17 cellular contexts compared by ENCODE assay signal in the genomic region with DNA sequence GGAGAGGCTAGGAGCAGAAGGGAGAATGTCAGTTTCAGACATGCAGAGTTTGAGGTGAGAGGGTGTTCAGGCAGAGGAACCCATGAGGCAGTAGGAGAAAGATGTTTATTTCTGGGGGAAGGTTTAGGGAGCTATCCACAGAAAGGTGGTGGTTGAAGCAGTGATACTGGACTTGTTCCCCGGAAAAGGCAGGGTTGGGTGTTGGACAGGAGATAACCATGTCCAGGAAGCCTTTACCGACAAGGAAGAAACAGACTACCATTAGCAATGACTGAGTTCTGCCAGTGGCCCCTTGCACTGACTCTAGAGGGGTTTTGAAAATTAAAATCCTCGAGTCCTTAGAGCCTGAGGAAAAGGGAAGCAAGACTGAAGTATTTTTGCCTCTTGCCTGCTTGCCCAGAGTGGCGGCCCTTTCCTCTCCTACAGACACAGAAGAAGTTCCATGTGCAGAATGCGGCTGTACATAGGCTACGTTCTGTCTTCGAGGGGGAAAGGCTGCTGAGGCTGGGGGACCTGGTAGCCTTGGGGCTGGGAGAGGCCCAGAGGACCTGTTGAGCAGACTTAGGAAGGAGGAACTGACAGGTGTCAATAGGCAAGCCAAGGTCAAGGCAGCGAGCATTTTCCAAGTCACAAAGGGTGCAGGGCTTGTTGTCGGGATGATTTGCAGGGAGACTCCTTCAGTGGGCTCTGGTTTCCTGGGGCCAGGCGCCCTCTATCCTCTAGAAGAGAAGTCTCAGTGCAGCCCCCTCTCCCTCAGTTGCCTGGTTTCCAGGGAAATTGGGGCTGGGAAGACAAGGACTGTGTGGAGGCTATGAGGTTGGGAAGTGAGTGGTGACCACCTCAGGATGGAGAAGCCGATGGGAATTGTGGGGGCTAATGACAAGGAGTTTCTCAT.
DNase-seq lines count a peak whose midpoint lies in the region; ATAC-seq, FAIRE-seq and TF ChIP-seq lines count a peak whose summit lies in the region.
"Had no signal": no experiment of that assay in that cellular context is flagged by ENCODE, and none has a peak within 500 bp of the region (broad histone marks: within the 10 kb centered on the region; RNA-seq: fewer than 3 reads in every experiment).

No MANE protein-coding gene starts in this region.

- no peaks in the 10 kb centered on the region for H3K9me1 ChIP-seq in K562 (ENCODE audit: control insufficient read depth, insufficient read depth, low read length)

- peaks cover 7 to 31% of the 10 kb centered on the region in 2 experiments; a peak in 4 of 5 replicates for H3K4me1 ChIP-seq in K562 (replicated peaks in 1 of 2; ENCODE audit: control insufficient read depth in 2 of 2, insufficient read depth in 2 of 2, low read length in 2 of 2)
- H3K4me1 ChIP-seq in neuronal stem cell (ENCODE audit: control insufficient read depth in 2 of 2, insufficient read depth in 1 of 2, low read depth in 1 of 2, low read length in 2 of 2) = peaks cover 2 to 11% of the 10 kb centered on the region in 2 donors
- H3K4me1 ChIP-seq in GM23248 (ENCODE audit: insufficient read depth) = peaks cover 19% of the 10 kb centered on the region
- H3K4me1 ChIP-seq: pancreas had no signal

- H2BK12ac ChIP-seq in neuronal stem cell (ENCODE audit: low read length) = no peak overlapping the region

- ATAC-seq in K562 = peak; percentile 58

- H3K4me3 ChIP-seq in NB4 (ENCODE audit: low read depth, low read length) = no peak overlapping the region
- H3K4me3 ChIP-seq in K562 = no peak overlapping the region
- no peak overlapping the region for H3K4me3 ChIP-seq in neuronal stem cell (ENCODE audit: low read length in 2 of 2)
- no peak overlapping the region for H3K4me3 ChIP-seq in GM23248
- H3K4me3 ChIP-seq: cardiac muscle cell, pancreas, thyroid gland had no signal

- no peak overlapping the region for H2BK120ac ChIP-seq in neuronal stem cell (ENCODE audit: low read depth, low read length)

- peak overlapping the region; percentile 40 for H4K91ac ChIP-seq in neuronal stem cell (ENCODE audit: low read depth, low read length, poor library complexity)

- no peak for TF ChIP-seq EP300 in K562 (IDR thresholded peaks at IDR 0.05; ENCODE audit: low read length)

- H3K4ac ChIP-seq in neuronal stem cell (ENCODE audit: low read length) = no peak overlapping the region

- H2BK15ac ChIP-seq in neuronal stem cell (ENCODE audit: low read length) = peak overlapping the region; percentile 60

- TF ChIP-seq CTCF in HFFc6 (IDR thresholded peaks at IDR 0.05) = no peak
- TF ChIP-seq CTCF in NB4 (IDR thresholded peaks at IDR 0.05; ENCODE audit: low read depth, low read length) = peak; percentile 9
- TF ChIP-seq CTCF in K562 (IDR thresholded peaks at IDR 0.05 in 2 of 3, conservative IDR thresholded peaks at IDR 0.05 in 1 of 3; ENCODE audit: insufficient read depth in 2 of 3, low read depth in 1 of 3, low read length in 3 of 3) = peak in 1 of 3 experiments; percentile 21; a peak in 1 of 6 replicates
- no peak for TF ChIP-seq CTCF in osteocyte (IDR thresholded peaks at IDR 0.05)

- intact Hi-C loops in K562 (cut with micrococcal nuclease) = no loop called here

- H3K4me2 ChIP-seq in K562 (ENCODE audit: insufficient read depth, low read length) (peak overlapping the region; percentile 34), neuronal stem cell (ENCODE audit: insufficient read depth, low read length, poor library complexity, severe bottlenecking) (no peak overlapping the region), GM23248 (ENCODE audit: unreplicated experiment) (no peak overlapping the region)

- TF ChIP-seq POLR2A in NB4 (IDR thresholded peaks at IDR 0.05; ENCODE audit: extremely low read depth, insufficient read length) (no peak), K562 (conservative IDR thresholded peaks at IDR 0.05) (no peak)

- H3K36me3 Mint-ChIP-seq in HFFc6 (ENCODE audit: low read depth) (peaks cover 22% of the 10 kb centered on the region), osteocyte (ENCODE audit: unreplicated experiment) (peaks cover 29% of the 10 kb centered on the region)
- H3K36me3 Mint-ChIP-seq: activated naive CD8-positive, alpha-beta T cell treated with anti-CD3 and anti-CD28 coated beads, Interleukin-2, amount 10 ng/mL, durations not matched to agents 7 days and 5 days had no signal

- H3K9me3 ChIP-seq in K562 (replicated peaks; ENCODE audit: control insufficient read depth, insufficient read depth, low read depth, low read length) (peaks cover 10% of the 10 kb centered on the region), neuronal stem cell (replicated peaks in 1 of 2; ENCODE audit: control insufficient read depth in 2 of 2, insufficient read depth in 1 of 2, low read depth in 1 of 2, low read length in 2 of 2) (peaks cover 7 to 37% of the 10 kb centered on the region in 2 donors), GM23248 (ENCODE audit: low read depth) (no peaks in the 10 kb centered on the region)
- H3K9me3 ChIP-seq: pancreas, thyroid gland had no signal

- H4K20me1 ChIP-seq in K562 (replicated peaks; ENCODE audit: control insufficient read depth, insufficient read depth, low read length) (no peaks in the 10 kb centered on the region), GM23248 (ENCODE audit: insufficient read depth) (peaks cover 4% of the 10 kb centered on the region; the same call in 1 of the 2 replicates)

- peak overlapping the region in 1 of 2 experiments; percentile 6; a peak in 2 of 4 replicates for H3K9ac ChIP-seq in K562 (ENCODE audit: insufficient read depth in 1 of 2, low read depth in 2 of 2, low read length in 2 of 2)
- no peak overlapping the region for H3K9ac ChIP-seq in neuronal stem cell (ENCODE audit: low read depth, low read length, poor library complexity)
- no peak overlapping the region for H3K9ac ChIP-seq in GM23248

- POLR2A ChIA-PET in K562 (lab: Yijun Ruan, JAX) = interaction anchor here (1.0 kb wide), 1 partner anchor 11 kb away, joined by 3 read pairs; no protein-coding TSS in a partner anchor

- H3K23ac ChIP-seq in neuronal stem cell (ENCODE audit: low read depth, low read length, poor library complexity) = no peak overlapping the region

- no peaks in the 10 kb centered on the region for H3K79me1 ChIP-seq in neuronal stem cell (ENCODE audit: low read depth, low read length)

- H3K4me3 Mint-ChIP-seq in HFFc6 (peak overlapping the region; percentile 17; the same call in 1 of the 2 replicates), osteocyte (ENCODE audit: unreplicated experiment) (no peak overlapping the region)
- H3K4me3 Mint-ChIP-seq: activated naive CD8-positive, alpha-beta T cell treated with anti-CD3 and anti-CD28 coated beads, Interleukin-2, amount 10 ng/mL, durations not matched to agents 7 days and 5 days had no signal

- H4K8ac ChIP-seq in neuronal stem cell (ENCODE audit: low read depth, low read length) = no peak overlapping the region

- in situ Hi-C loops in K562 (cut with MboI) (no loop called here), GM23248 (cut with MboI) (no loop called here)

- H3K27me3 Mint-ChIP-seq in HFFc6 (ENCODE audit: insufficient read depth) = no peaks in the 10 kb centered on the region; the same call in 1 of the 2 replicates
- no peaks in the 10 kb centered on the region for H3K27me3 Mint-ChIP-seq in osteocyte (ENCODE audit: unreplicated experiment)

- peak overlapping the region; percentile 76 for H3K18ac ChIP-seq in neuronal stem cell (ENCODE audit: low read length)

- H3K79me2 ChIP-seq in K562 (ENCODE audit: control insufficient read depth, insufficient read depth, low read length) (no peaks in the 10 kb centered on the region), GM23248 (ENCODE audit: insufficient read depth) (no peaks in the 10 kb centered on the region)

- H2AFZ ChIP-seq in K562 (ENCODE audit: low read depth, low read length) (peak overlapping the region; percentile 91), neuronal stem cell (ENCODE audit: low read length) (no peak overlapping the region), GM23248 (no peak overlapping the region)

- H3K27me3 ChIP-seq in K562 (ENCODE audit: control insufficient read depth in 2 of 2, insufficient read depth in 2 of 2, low read length in 2 of 2) = no peaks in the 10 kb centered on the region
- no peaks in the 10 kb centered on the region for H3K27me3 ChIP-seq in neuronal stem cell (ENCODE audit: control insufficient read depth in 3 of 3, insufficient read depth in 3 of 3, low read depth in 1 of 3, low read length in 3 of 3)
- H3K27me3 ChIP-seq in GM23248 (replicated peaks; ENCODE audit: insufficient read depth) = no peaks in the 10 kb centered on the region
- H3K27me3 ChIP-seq: cardiac muscle cell, pancreas, thyroid gland had no signal

- WGBS in K562 (ENCODE audit: insufficient coverage, low coverage, missing lambda C conversion rate) = 36% methylated on average over 10 of the region's 11 CpGs
- no CpG with 5 or more reads among the region's 11 CpGs for WGBS in neuronal stem cell (ENCODE audit: extremely low coverage in 2 of 2, insufficient read length in 2 of 2, insufficient replicate concordance in 1 of 2), 2 donors
- WGBS in GM23248 (ENCODE audit: low coverage in 1 of 2, low lambda C conversion rate in 2 of 2, missing lambda C conversion rate in 2 of 2), 2 experiments = 94 to 97% methylated on average over 11 of the region's 11 CpGs

- H3K4me1 Mint-ChIP-seq in HFFc6 (ENCODE audit: low read depth) (peaks cover 45% of the 10 kb centered on the region), osteocyte (ENCODE audit: unreplicated experiment) (peaks cover 28% of the 10 kb centered on the region)

- no peaks in the 10 kb centered on the region for H3K9me2 ChIP-seq in GM23248 (ENCODE audit: insufficient read depth)

- peaks cover 17% of the 10 kb centered on the region for H3F3A ChIP-seq in GM23248 (ENCODE audit: insufficient read depth)

- no peaks in the 10 kb centered on the region; the same call in 1 of the 2 replicates for H3K9me3 Mint-ChIP-seq in HFFc6
- peaks cover 4% of the 10 kb centered on the region for H3K9me3 Mint-ChIP-seq in osteocyte (ENCODE audit: unreplicated experiment)

- TF ChIP-seq RAD21 in K562 (CRISPR knock-in tag; conservative IDR thresholded peaks at IDR 0.05 in 1 of 2, IDR thresholded peaks at IDR 0.05 in 1 of 2) = no peak

- no TSS peak for BruUV-seq in K562 (replicated peaks; lab: Mats Ljungman, UMichigan)

- peak overlapping the region; percentile 74 for H2AK5ac ChIP-seq in neuronal stem cell (ENCODE audit: low read depth, low read length)

- CTCF ChIA-PET in K562 (lab: Yijun Ruan, JAX; ENCODE audit: low intra/inter-chr PET ratio) = no interaction called here

- no peak overlapping the region for H3K14ac ChIP-seq in neuronal stem cell (ENCODE audit: low read length)

- DNase-seq in HFFc6 (no peak), NB4 (ENCODE audit: low read depth) (peak; percentile 38), K562 (ENCODE audit: extremely low read depth in 1 of 4, low spot score in 3 of 4) (peak in 1 of 4 experiments; percentile 53), neuronal stem cell (ENCODE audit: low spot score) (no peak), germinal center (ENCODE audit: low spot score) (no peak), GM23248 (no peak), osteocyte (ENCODE audit: extremely low spot score, unreplicated experiment) (no peak)
- DNase-seq: activated naive CD8-positive, alpha-beta T cell treated with anti-CD3 and anti-CD28 coated beads, Interleukin-2, amount 10 ng/mL, durations not matched to agents 7 days and 5 days; activated T-cell treated with anti-CD3 and anti-CD28 coated beads, Interleukin-2, amount 50 U/mL, for 1 hour; C1 segment of cervical spinal cord; Karpas-422; NCI-H1694; pancreas; small intestine; T1000; thyroid gland had no signal

- FAIRE-seq in K562 (lab: Jason Lieb, UNC) = peak; percentile 70
- FAIRE-seq: pancreas, small intestine had no signal

- H3K27ac ChIP-seq in K562 (ENCODE audit: extremely low read depth, low read depth, low read length) (peak overlapping the region; percentile 45), neuronal stem cell (replicated peaks; ENCODE audit: low read length) (no peak overlapping the region), GM23248 (no peak overlapping the region)
- H3K27ac ChIP-seq: cardiac muscle cell, pancreas had no signal

- H2BK5ac ChIP-seq in neuronal stem cell (ENCODE audit: low read length) = no peak overlapping the region

- peak overlapping the region; percentile 27 for H3K27ac Mint-ChIP-seq in HFFc6
- H3K27ac Mint-ChIP-seq in osteocyte (ENCODE audit: unreplicated experiment) = no peak overlapping the region
- H3K27ac Mint-ChIP-seq: activated naive CD8-positive, alpha-beta T cell treated with anti-CD3 and anti-CD28 coated beads, Interleukin-2, amount 10 ng/mL, durations not matched to agents 7 days and 5 days had no signal

- H3K36me3 ChIP-seq in K562 (ENCODE audit: control insufficient read depth, insufficient read depth, low read length) (0 out of 3 replicates have a peak, but pooled peaks cover 4% of the 10 kb centered on the region), neuronal stem cell (replicated peaks in 1 of 2; ENCODE audit: control insufficient read depth in 2 of 2, insufficient read depth in 2 of 2, low read length in 2 of 2) (peaks cover 3 to 77% of the 10 kb centered on the region in 2 donors), GM23248 (ENCODE audit: low read depth) (no peaks in the 10 kb centered on the region)
- H3K36me3 ChIP-seq: cardiac muscle cell, pancreas, thyroid gland had no signal
